ENCODE assay signal across 15 cellular contexts in the genomic region with DNA sequence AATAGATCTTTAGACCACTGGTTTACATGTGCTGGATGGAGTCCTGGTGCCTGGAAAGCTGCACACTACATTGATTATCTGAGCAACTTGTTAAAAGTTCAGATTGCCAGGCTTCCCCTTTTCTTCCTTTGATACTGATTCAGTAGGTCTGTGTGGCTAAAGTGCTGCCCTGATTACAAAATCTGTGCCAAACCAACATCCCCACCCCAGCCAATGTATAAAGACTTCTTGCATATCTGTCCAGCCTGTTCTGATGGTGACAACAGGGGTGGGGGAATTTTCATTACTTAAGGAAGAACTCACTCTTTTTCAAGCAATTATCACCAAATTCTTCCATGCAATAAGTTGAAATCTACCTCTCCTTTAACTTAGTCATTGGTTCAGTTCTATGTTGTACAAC.
"Had no signal": no experiment of that assay in that cellular context is flagged by ENCODE, and none has a peak within 500 bp of the region (broad histone marks: within the 10 kb centered on the region; RNA-seq: fewer than 3 reads in every experiment).

No MANE protein-coding gene starts in this region.

- H3K27ac ChIP-seq: esophagus squamous epithelium, thoracic aorta, upper lobe of right lung had no signal

- H3K27me3 Mint-ChIP-seq: activated CD4-positive, alpha-beta memory T cell treated with anti-CD3 and anti-CD28 coated beads for 36 hours; activated naive CD8-positive, alpha-beta T cell treated with anti-CD3 and anti-CD28 coated beads, Interleukin-2, amount 50 U/mL, for 24 hours had no signal

- H3K4me3 ChIP-seq: esophagus squamous epithelium, thoracic aorta, upper lobe of right lung had no signal

- DNase-seq: activated CD4-positive, alpha-beta memory T cell treated with anti-CD3 and anti-CD28 coated beads for 36 hours; activated CD4-positive, alpha-beta T cell treated with anti-CD3 and anti-CD28 coated beads for 36 hours; activated CD8-positive, alpha-beta memory T cell treated with anti-CD3 and anti-CD28 coated beads, Interleukin-2, amount 10 ng/mL, durations not matched to agents 7 days and 5 days; activated naive CD4-positive, alpha-beta T cell treated with anti-CD3 and anti-CD28 coated beads for 36 hours; activated naive CD8-positive, alpha-beta T cell treated with anti-CD3 and anti-CD28 coated beads, Interleukin-2, amount 50 U/mL, for 24 hours; activated T-cell treated with anti-CD3 and anti-CD28 coated beads, Interleukin-2, amount 50 U/mL, for 1 hour; esophagus squamous epithelium; immature natural killer cell; stimulated activated CD4-positive, alpha-beta T cell treated with anti-CD3 and anti-CD28 coated beads, Interleukin-2, amount 100 ng/mL, for 24 hours; upper lobe of right lung had no signal

- H3K36me3 ChIP-seq: esophagus squamous epithelium, thoracic aorta, upper lobe of right lung had no signal

- FAIRE-seq: colon had no signal

- H3K4me3 Mint-ChIP-seq: activated CD4-positive, alpha-beta memory T cell treated with anti-CD3 and anti-CD28 coated beads for 36 hours; activated CD4-positive, alpha-beta T cell treated with anti-CD3 and anti-CD28 coated beads for 36 hours; activated CD8-positive, alpha-beta memory T cell treated with anti-CD3 and anti-CD28 coated beads, Interleukin-2, amount 10 ng/mL, durations not matched to agents 7 days and 5 days; activated naive CD4-positive, alpha-beta T cell treated with anti-CD3 and anti-CD28 coated beads for 36 hours; activated naive CD8-positive, alpha-beta T cell treated with anti-CD3 and anti-CD28 coated beads, Interleukin-2, amount 50 U/mL, for 24 hours; immature natural killer cell; neural crest cell had no signal

- H3K4me1 ChIP-seq: upper lobe of right lung had no signal

- ATAC-seq: activated CD4-positive, alpha-beta T cell treated with anti-CD3 and anti-CD28 coated beads for 36 hours; activated CD8-positive, alpha-beta memory T cell treated with anti-CD3 and anti-CD28 coated beads, Interleukin-2, amount 10 ng/mL, durations not matched to agents 7 days and 5 days; activated naive CD8-positive, alpha-beta T cell treated with anti-CD3 and anti-CD28 coated beads, Interleukin-2, amount 50 U/mL, for 24 hours; sciatic nerve; upper lobe of right lung had no signal

- H3K27ac Mint-ChIP-seq: activated CD4-positive, alpha-beta memory T cell treated with anti-CD3 and anti-CD28 coated beads for 36 hours; activated CD4-positive, alpha-beta T cell treated with anti-CD3 and anti-CD28 coated beads for 36 hours; activated CD8-positive, alpha-beta memory T cell treated with anti-CD3 and anti-CD28 coated beads, Interleukin-2, amount 10 ng/mL, durations not matched to agents 7 days and 5 days; activated naive CD4-positive, alpha-beta T cell treated with anti-CD3 and anti-CD28 coated beads for 36 hours; activated naive CD8-positive, alpha-beta T cell treated with anti-CD3 and anti-CD28 coated beads, Interleukin-2, amount 50 U/mL, for 24 hours; activated T-helper 2 cell treated with anti-CD3 and anti-CD28 coated beads, Interferon-gamma antibody, Interleukin-2, Interleukin-4, amounts not matched to agents 10 μg/mL and 5 μg/mL and 100 μg/mL, durations not matched to agents 14 hours and 24 hours and 36 hours; immature natural killer cell had no signal

- H3K4me1 Mint-ChIP-seq: activated CD4-positive, alpha-beta T cell treated with anti-CD3 and anti-CD28 coated beads for 36 hours; activated CD8-positive, alpha-beta memory T cell treated with anti-CD3 and anti-CD28 coated beads, Interleukin-2, amount 10 ng/mL, durations not matched to agents 7 days and 5 days; activated naive CD8-positive, alpha-beta T cell treated with anti-CD3 and anti-CD28 coated beads, Interleukin-2, amount 50 U/mL, for 24 hours; immature natural killer cell; neural crest cell had no signal

- H3K27me3 ChIP-seq: esophagus squamous epithelium, upper lobe of right lung had no signal
